In genomic region chr9:108040783-108041182, GRCh38 we compare ENCODE assay signal across 13 cellular contexts.
DNase-seq lines count a peak whose midpoint lies in the region; ATAC-seq and TF ChIP-seq lines count a peak whose summit lies in the region.
"Had no signal": no experiment of that assay in that cellular context is flagged by ENCODE, and none has a peak within 500 bp of the region (broad histone marks: within the 10 kb centered on the region; RNA-seq: fewer than 3 reads in every experiment).

No MANE protein-coding gene starts in this region.

- H3K4me3 ChIP-seq in PC-3 (ENCODE audit: low read length) (no peak overlapping the region), choroid plexus epithelial cell (ENCODE audit: low read depth, low read length) (no peak overlapping the region), mucosa of descending colon (no peak overlapping the region)

- ATAC-seq in PC-3 = peak; percentile 69
- peak; percentile 34 for ATAC-seq in mucosa of descending colon
- ATAC-seq in HG02938 (IDR thresholded peaks at IDR 0.05; ENCODE audit: unreplicated experiment) = no peak

- no peaks in the 10 kb centered on the region for H3K9me2 ChIP-seq in PC-3 (replicated peaks; ENCODE audit: low read length)

- H3K4me3 Mint-ChIP-seq in Calu3 (ENCODE audit: low read depth, unreplicated experiment) = no peak overlapping the region
- H3K4me3 Mint-ChIP-seq in activated T-helper 1 cell treated with anti-CD3 and anti-CD28 coated beads, Interleukin-12 subunit alpha, Interleukin-12 subunit beta, Interleukin-2, Interleukin-4 antibody, amounts not matched to agents 30 ng/mL and 10 ng/mL and 1 ng/mL, durations not matched to agents 14 hours and 24 hours and 36 hours = no peak overlapping the region
- H3K4me3 Mint-ChIP-seq: activated naive CD4-positive, alpha-beta T cell treated with anti-CD3 and anti-CD28 coated beads for 36 hours had no signal

- BruUV-seq in Calu3 (replicated peaks; lab: Mats Ljungman, UMichigan) (no TSS peak), PC-3 (replicated peaks; lab: Mats Ljungman, UMichigan) (no TSS peak)

- H3K4me1 Mint-ChIP-seq in Calu3 (ENCODE audit: low read depth, unreplicated experiment) = peaks cover 53% of the 10 kb centered on the region
- H3K4me1 Mint-ChIP-seq in activated T-helper 1 cell treated with anti-CD3 and anti-CD28 coated beads, Interleukin-12 subunit alpha, Interleukin-12 subunit beta, Interleukin-2, Interleukin-4 antibody, amounts not matched to agents 30 ng/mL and 10 ng/mL and 1 ng/mL, durations not matched to agents 14 hours and 24 hours and 36 hours (ENCODE audit: low read depth) = no peaks in the 10 kb centered on the region

- H3F3A ChIP-seq in PC-3 (ENCODE audit: low read length, unreplicated experiment) = peaks cover 3% of the 10 kb centered on the region

- peaks cover 6% of the 10 kb centered on the region for H3K36me3 Mint-ChIP-seq in Calu3 (ENCODE audit: insufficient read depth, unreplicated experiment)
- no peaks in the 10 kb centered on the region for H3K36me3 Mint-ChIP-seq in activated T-helper 1 cell treated with anti-CD3 and anti-CD28 coated beads, Interleukin-12 subunit alpha, Interleukin-12 subunit beta, Interleukin-2, Interleukin-4 antibody, amounts not matched to agents 30 ng/mL and 10 ng/mL and 1 ng/mL, durations not matched to agents 14 hours and 24 hours and 36 hours (ENCODE audit: low read depth)

- no peaks in the 10 kb centered on the region for H3K79me2 ChIP-seq in PC-3 (ENCODE audit: low read length)

- POLR2A ChIA-PET in PC-3 (lab: Charles Lee; ENCODE audit: unreplicated experiment) = no interaction called here

- H3K27me3 Mint-ChIP-seq in Calu3 (ENCODE audit: unreplicated experiment) = no peaks in the 10 kb centered on the region
- no peaks in the 10 kb centered on the region for H3K27me3 Mint-ChIP-seq in activated T-helper 1 cell treated with anti-CD3 and anti-CD28 coated beads, Interleukin-12 subunit alpha, Interleukin-12 subunit beta, Interleukin-2, Interleukin-4 antibody, amounts not matched to agents 30 ng/mL and 10 ng/mL and 1 ng/mL, durations not matched to agents 14 hours and 24 hours and 36 hours (ENCODE audit: insufficient read depth)

- H3K36me3 ChIP-seq in PC-3 (ENCODE audit: low read depth, low read length) (no peaks in the 10 kb centered on the region), mucosa of descending colon (ENCODE audit: low read depth) (no peaks in the 10 kb centered on the region)

- DNase-seq in Calu3 (peak; percentile 6), PC-3 (peak; percentile 64), choroid plexus epithelial cell (ENCODE audit: low read depth) (peak; percentile 56), mucosa of descending colon (no peak), NCI-H1048 (lab: John Stamatoyannopoulos, UW) (no peak), T-helper 9 cell (no peak)
- no peak for DNase-seq in activated T-helper 1 cell treated with anti-CD3 and anti-CD28 coated beads, Interleukin-12 subunit alpha, Interleukin-12 subunit beta, Interleukin-2, Interleukin-4 antibody, amounts not matched to agents 30 ng/mL and 10 ng/mL and 1 ng/mL, durations not matched to agents 14 hours and 24 hours and 36 hours (ENCODE audit: low spot score)
- DNase-seq: activated CD4-positive, CD25-positive, alpha-beta regulatory T cell; activated naive CD4-positive, alpha-beta T cell treated with anti-CD3 and anti-CD28 coated beads for 36 hours; central memory CD4-positive, alpha-beta T cell; NCI-H1092; occipital lobe had no signal

- H3K27ac Mint-ChIP-seq in Calu3 (ENCODE audit: unreplicated experiment) = peak overlapping the region; percentile 66
- H3K27ac Mint-ChIP-seq in activated T-helper 1 cell treated with anti-CD3 and anti-CD28 coated beads, Interleukin-12 subunit alpha, Interleukin-12 subunit beta, Interleukin-2, Interleukin-4 antibody, amounts not matched to agents 30 ng/mL and 10 ng/mL and 1 ng/mL, durations not matched to agents 14 hours and 24 hours and 36 hours = no peak overlapping the region
- H3K27ac Mint-ChIP-seq: activated naive CD4-positive, alpha-beta T cell treated with anti-CD3 and anti-CD28 coated beads for 36 hours had no signal

- no peak overlapping the region for H2AFZ ChIP-seq in PC-3 (ENCODE audit: low read length)

- TF ChIP-seq CTCF in Calu3 (IDR thresholded peaks at IDR 0.05; ENCODE audit: unreplicated experiment) (no peak), PC-3 (conservative IDR thresholded peaks at IDR 0.05; ENCODE audit: low read depth, low read length) (no peak), choroid plexus epithelial cell (conservative IDR thresholded peaks at IDR 0.05; ENCODE audit: low read depth, low read length) (no peak), mucosa of descending colon (IDR thresholded peaks at IDR 0.05) (no peak)

- H3K27me3 ChIP-seq in PC-3 (ENCODE audit: low read length) = no peaks in the 10 kb centered on the region

- H3K9ac ChIP-seq in PC-3 (ENCODE audit: low read length) = peak overlapping the region; percentile 44; the same call in 1 of the 2 replicates

- no peaks in the 10 kb centered on the region for H3K9me3 Mint-ChIP-seq in Calu3 (ENCODE audit: low read depth, unreplicated experiment)
- H3K9me3 Mint-ChIP-seq in activated T-helper 1 cell treated with anti-CD3 and anti-CD28 coated beads, Interleukin-12 subunit alpha, Interleukin-12 subunit beta, Interleukin-2, Interleukin-4 antibody, amounts not matched to agents 30 ng/mL and 10 ng/mL and 1 ng/mL, durations not matched to agents 14 hours and 24 hours and 36 hours = peaks cover 7% of the 10 kb centered on the region

- H3K4me1 ChIP-seq in PC-3 (ENCODE audit: insufficient read depth, low read length) = peaks cover 41% of the 10 kb centered on the region
- no peaks in the 10 kb centered on the region for H3K4me1 ChIP-seq in mucosa of descending colon (ENCODE audit: low read depth)

- H3K4me2 ChIP-seq in PC-3 (ENCODE audit: low read length) = peak overlapping the region; percentile 67

- intact Hi-C loops in Calu3 (cut with micrococcal nuclease; ENCODE audit: unreplicated experiment) (no loop called here), PC-3 (cut with micrococcal nuclease) (no loop called here), mucosa of descending colon (cut with DNase I, micrococcal nuclease) (no loop called here)
- intact Hi-C loops in activated T-helper 1 cell treated with anti-CD3 and anti-CD28 coated beads, Interleukin-12 subunit alpha, Interleukin-12 subunit beta, Interleukin-2, Interleukin-4 antibody, amounts not matched to agents 30 ng/mL and 10 ng/mL and 1 ng/mL, durations not matched to agents 14 hours and 24 hours and 36 hours (cut with micrococcal nuclease) = no loop called here

- H3K27ac ChIP-seq in PC-3 (ENCODE audit: low read length) = peak overlapping the region; percentile 94

- H3K9me3 ChIP-seq in PC-3 (ENCODE audit: low read length) = 0 out of 2 replicates have a peak, but pooled peaks cover 12% of the 10 kb centered on the region
- H3K9me3 ChIP-seq in mucosa of descending colon = peaks cover 15% of the 10 kb centered on the region

- H4K20me1 ChIP-seq in PC-3 (ENCODE audit: low read length) = no peaks in the 10 kb centered on the region

- CTCF ChIA-PET in Calu3 (lab: Charles Lee) = no interaction called here
- CTCF ChIA-PET in PC-3 (lab: Charles Lee) = interaction anchor here (0.7 kb wide), 1 partner anchor 187 kb away, joined by 3 read pairs; no protein-coding TSS in a partner anchor

Comparison
In these comparisons a context has a peak if more than half of its experiments do, and no peak if none do; other contexts are left out.
1. DNase-seq: peak in Calu3 (single experiment), PC-3 (single experiment) and choroid plexus epithelial cell (single experiment); none in mucosa of descending colon (0 of 3), NCI-H1048 (single experiment), T-helper 9 cell (single experiment) and activated T-helper 1 cell treated with anti-CD3 and anti-CD28 coated beads, Interleukin-12 subunit alpha, Interleukin-12 subunit beta, Interleukin-2, Interleukin-4 antibody, amounts not matched to agents 30 ng/mL and 10 ng/mL and 1 ng/mL, durations not matched to agents 14 hours and 24 hours and 36 hours (single experiment).